Comparison of ENCODE assay signal across 9 cellular contexts in genomic region chr11:96207459-96208449, GRCh38.
DNase-seq lines count a peak whose midpoint lies in the region; ATAC-seq and TF ChIP-seq lines count a peak whose summit lies in the region.
"Had no signal": no experiment of that assay in that cellular context is flagged by ENCODE, and none has a peak within 500 bp of the region (broad histone marks: within the 10 kb centered on the region; RNA-seq: fewer than 3 reads in every experiment).

No MANE protein-coding gene starts in this region.

- no peak overlapping the region for H2BK5ac ChIP-seq in IMR-90 (ENCODE audit: low read depth, low read length, poor library complexity, severe bottlenecking)

- H2AK5ac ChIP-seq in IMR-90 (ENCODE audit: low read depth, low read length): no peak overlapping the region

- no peak overlapping the region; the same call in 1 of the 2 replicates for H3K9ac ChIP-seq in IMR-90 (ENCODE audit: low read depth, low read length)

- H3K4me3 ChIP-seq in CD4-positive, alpha-beta memory T cell (ENCODE audit: low read length in 2 of 2): peak overlapping the region in 1 of 2 donors; percentile 16
- H3K4me3 ChIP-seq in IMR-90 (ENCODE audit: insufficient read depth, low read depth, low read length) (no peak overlapping the region), mucosa of descending colon (no peak overlapping the region)

- peak; percentile 55 for ATAC-seq in IMR-90 (ENCODE audit: low read depth)
- ATAC-seq in mucosa of descending colon: peak; percentile 93
- ATAC-seq in GM19467 (IDR thresholded peaks at IDR 0.05; ENCODE audit: unreplicated experiment): no peak

- H3K4me2 ChIP-seq in IMR-90 (ENCODE audit: low read depth, low read length): peak overlapping the region; percentile 21; the same call in 1 of the 2 replicates

- no peaks in the 10 kb centered on the region for H3K27me3 ChIP-seq in CD4-positive, alpha-beta memory T cell (ENCODE audit: insufficient read depth, low read length)
- no peaks in the 10 kb centered on the region for H3K27me3 ChIP-seq in IMR-90 (ENCODE audit: control insufficient read depth, insufficient read depth, low read length)

- H2AFZ ChIP-seq in IMR-90 (replicated peaks; ENCODE audit: low read length, poor library complexity): no peak overlapping the region

- TF ChIP-seq CTCF in IMR-90 (conservative IDR thresholded peaks at IDR 0.05; ENCODE audit: low read depth, low read length): no peak
- TF ChIP-seq CTCF in mucosa of descending colon (IDR thresholded peaks at IDR 0.05): no peak

- H3K56ac ChIP-seq in IMR-90 (ENCODE audit: extremely low read depth, insufficient read depth, low read length): no peak overlapping the region

- in situ Hi-C loops in IMR-90 (cut with MboI; ENCODE audit: low sequenced_read_pairs): no loop called here

- peaks cover 97% of the 10 kb centered on the region for H3K4me1 ChIP-seq in CD4-positive, alpha-beta memory T cell (ENCODE audit: insufficient read depth, low read length)
- H3K4me1 ChIP-seq in IMR-90 (ENCODE audit: control insufficient read depth, insufficient read depth, low read length): peaks cover 9% of the 10 kb centered on the region
- H3K4me1 ChIP-seq in mucosa of descending colon (ENCODE audit: low read depth): peaks cover 22% of the 10 kb centered on the region

- H3K9me1 ChIP-seq in IMR-90 (ENCODE audit: insufficient read depth, low read length): peaks cover 13% of the 10 kb centered on the region

- intact Hi-C loops in CD4-positive, alpha-beta memory T cell (cut with micrococcal nuclease): loop anchor here (1.0 to 5.0 kb wide), 5 partner anchors 8 to 115 kb away; no protein-coding TSS in a partner anchor
- intact Hi-C loops in IMR-90 (cut with micrococcal nuclease): no loop called here
- intact Hi-C loops in mucosa of descending colon (cut with DNase I, micrococcal nuclease): loop anchor here in 1 of 2 donors (10.0 kb wide), 1 partner anchor 47 kb away; no protein-coding TSS in a partner anchor

- no peaks in the 10 kb centered on the region for H3K36me3 ChIP-seq in CD4-positive, alpha-beta memory T cell (ENCODE audit: insufficient read depth, low read length)
- H3K36me3 ChIP-seq in IMR-90 (ENCODE audit: control insufficient read depth, insufficient read depth, low read length) (peaks cover 1% of the 10 kb centered on the region; the same call in 1 of the 2 replicates), mucosa of descending colon (ENCODE audit: low read depth) (no peaks in the 10 kb centered on the region)

- H2BK15ac ChIP-seq in IMR-90 (ENCODE audit: low read depth, low read length): no peak overlapping the region; the same call in 2 of the 3 replicates

- H3K23ac ChIP-seq in IMR-90 (ENCODE audit: low read depth, low read length): no peak overlapping the region

- peaks cover 29 to 47% of the 10 kb centered on the region in 2 experiments for H3K79me1 ChIP-seq in IMR-90 (ENCODE audit: low read depth in 1 of 2, low read length in 2 of 2)

- H4K91ac ChIP-seq in IMR-90 (ENCODE audit: insufficient read depth, low read depth, low read length): no peak overlapping the region

- peak overlapping the region; percentile 80 to 97 (median 90) for H3K27ac Mint-ChIP-seq in CD4-positive, alpha-beta memory T cell
- peak overlapping the region; percentile 91 for H3K27ac Mint-ChIP-seq in activated naive CD8-positive, alpha-beta T cell treated with anti-CD3 and anti-CD28 coated beads for 36 hours
- H3K27ac Mint-ChIP-seq: dendritic cell treated with granulocyte-macrophage colony-stimulating factor and Interleukin-4, amounts not matched to agents 40 ng/mL and 50 ng/mL, for 4 days had no signal

- peaks cover 62 to 92% (median 79%) of the 10 kb centered on the region in 4 donors for H3K4me1 Mint-ChIP-seq in CD4-positive, alpha-beta memory T cell
- H3K4me1 Mint-ChIP-seq in activated naive CD8-positive, alpha-beta T cell treated with anti-CD3 and anti-CD28 coated beads for 36 hours: peaks cover 85% of the 10 kb centered on the region

- H4K20me1 ChIP-seq in IMR-90 (ENCODE audit: insufficient read depth, low read length): no peaks in the 10 kb centered on the region

- 0 out of 2 replicates have a peak overlapping the region, but pooled peaks have one; percentile 5 for H3K4ac ChIP-seq in IMR-90 (ENCODE audit: low read depth, low read length)

- DNase-seq in CD4-positive, alpha-beta memory T cell: peak in 4 of 5 donors; percentile 52 to 62 (median 56)
- peak; percentile 41 for DNase-seq in IMR-90
- DNase-seq in activated naive CD8-positive, alpha-beta T cell treated with anti-CD3 and anti-CD28 coated beads for 36 hours: no peak
- DNase-seq in mucosa of descending colon: peak in 2 of 3 donors; percentile 45 to 55
- DNase-seq in cortex of kidney (lab: John Stamatoyannopoulos, UW): no peak
- no peak for DNase-seq in mesenteric fat pad (ENCODE audit: low spot score)
- no peak for DNase-seq in NCI-H2227 (lab: John Stamatoyannopoulos, UW; ENCODE audit: unreplicated experiment)

- no peaks in the 10 kb centered on the region for H3K27me3 Mint-ChIP-seq in CD4-positive, alpha-beta memory T cell
- H3K27me3 Mint-ChIP-seq in activated naive CD8-positive, alpha-beta T cell treated with anti-CD3 and anti-CD28 coated beads for 36 hours: no peaks in the 10 kb centered on the region

- no peak overlapping the region for H2AK9ac ChIP-seq in IMR-90 (replicated peaks; ENCODE audit: low read depth, low read length, poor library complexity)

- dilution Hi-C loops in IMR-90 (cut with HindIII; ENCODE audit: low sequenced_read_pairs, unreplicated experiment): no loop called here

- TF ChIP-seq RAD21 in IMR-90 (IDR thresholded peaks at IDR 0.05; ENCODE audit: low read length): no peak

- H2BK120ac ChIP-seq in IMR-90 (ENCODE audit: low read depth, low read length): no peak overlapping the region

- H3K4me3 Mint-ChIP-seq in CD4-positive, alpha-beta memory T cell: peak overlapping the region; percentile 31 to 89 (median 70)
- H3K4me3 Mint-ChIP-seq in activated naive CD8-positive, alpha-beta T cell treated with anti-CD3 and anti-CD28 coated beads for 36 hours: peak overlapping the region; percentile 46
- H3K4me3 Mint-ChIP-seq: dendritic cell treated with granulocyte-macrophage colony-stimulating factor and Interleukin-4, amounts not matched to agents 40 ng/mL and 50 ng/mL, for 4 days had no signal

- CTCF ChIA-PET in CD4-positive, alpha-beta memory T cell (lab: Charles Lee; ENCODE audit: partially characterized antibody): interaction anchor here (0.6 to 4.4 kb wide), 6 partner anchors 12 to 135 kb away, joined by 3 to 37 read pairs (median 4); partner anchors contain the start of gene MAML2
- CTCF ChIA-PET in IMR-90 (lab: Yijun Ruan, JAX): interaction anchor here (0.6 to 1.0 kb wide), 3 partner anchors 10 to 34 kb away, joined by 3 to 4 read pairs (median 3); no protein-coding TSS in a partner anchor

- no peak overlapping the region for H4K5ac ChIP-seq in IMR-90 (ENCODE audit: low read depth, low read length)

- 0% methylated on average over 1 of the region's 5 CpGs; no CpG with 5 or more reads in 1 of the 2 experiments for WGBS in IMR-90 (ENCODE audit: extremely low coverage in 2 of 2, insufficient read length in 1 of 2), 2 experiments

- H4K8ac ChIP-seq in IMR-90 (ENCODE audit: low read depth in 2 of 2, low read length in 2 of 2): peak overlapping the region in 1 of 2 experiments; percentile 3; a peak in 2 of 4 replicates

- H3K36me3 Mint-ChIP-seq in CD4-positive, alpha-beta memory T cell: peaks cover 8 to 14% of the 10 kb centered on the region in 2 donors
- peaks cover 22% of the 10 kb centered on the region for H3K36me3 Mint-ChIP-seq in activated naive CD8-positive, alpha-beta T cell treated with anti-CD3 and anti-CD28 coated beads for 36 hours

- no TSS peak for BruUV-seq in IMR-90 (replicated peaks; lab: Mats Ljungman, UMichigan)

- POLR2A ChIA-PET in CD4-positive, alpha-beta memory T cell (lab: Charles Lee; ENCODE audit: partially characterized antibody): interaction anchor here (0.6 to 5.7 kb wide), 17 partner anchors 8 to 201 kb away, joined by 3 to 56 read pairs (median 4); partner anchors contain the start of gene MAML2
- POLR2A ChIA-PET in IMR-90 (lab: Charles Lee; ENCODE audit: unreplicated experiment): no interaction called here

- TF ChIP-seq POLR2A in IMR-90 (IDR thresholded peaks at IDR 0.05; ENCODE audit: low read depth, low read length): no peak

- H3K9me3 ChIP-seq in CD4-positive, alpha-beta memory T cell (ENCODE audit: control insufficient read depth in 1 of 2, low read length in 2 of 2): no peaks in the 10 kb centered on the region
- H3K9me3 ChIP-seq in IMR-90 (ENCODE audit: control insufficient read depth, insufficient read depth, low read length): no peaks in the 10 kb centered on the region
- no peaks in the 10 kb centered on the region for H3K9me3 ChIP-seq in mucosa of descending colon

- peaks cover 0 to 2% (median 0%) of the 10 kb centered on the region in 8 donors for H3K9me3 Mint-ChIP-seq in CD4-positive, alpha-beta memory T cell
- H3K9me3 Mint-ChIP-seq in activated naive CD8-positive, alpha-beta T cell treated with anti-CD3 and anti-CD28 coated beads for 36 hours: no peaks in the 10 kb centered on the region
- H3K9me3 Mint-ChIP-seq: dendritic cell treated with granulocyte-macrophage colony-stimulating factor and Interleukin-4, amounts not matched to agents 40 ng/mL and 50 ng/mL, for 4 days had no signal

- no peak overlapping the region for H3K14ac ChIP-seq in IMR-90 (replicated peaks; ENCODE audit: low read depth, low read length)

- peak overlapping the region; percentile 45; the same call in 1 of the 2 replicates for H3K18ac ChIP-seq in IMR-90 (ENCODE audit: low read depth, low read length)

- H2BK20ac ChIP-seq in IMR-90 (ENCODE audit: low read depth, low read length): no peak overlapping the region

- H3K27ac ChIP-seq in CD4-positive, alpha-beta memory T cell (ENCODE audit: low read depth, low read length): peak overlapping the region; percentile 39
- no peak overlapping the region for H3K27ac ChIP-seq in IMR-90 (ENCODE audit: insufficient read depth, low read length)

TF ChIP-seq in IMR-90, 13 proteins besides CTCF, POLR2A, EP300 and RAD21:
- TF ChIP-seq MXI1 (IDR thresholded peaks at IDR 0.05; ENCODE audit: borderline replicate concordance, low read depth, low read length): no peak

Comparison
In these comparisons a context has a peak if more than half of its experiments do, and no peak if none do; other contexts are left out.
1. DNase-seq: peak in CD4-positive, alpha-beta memory T cell (4 of 5), IMR-90 (single experiment) and mucosa of descending colon (2 of 3); none in activated naive CD8-positive, alpha-beta T cell treated with anti-CD3 and anti-CD28 coated beads for 36 hours (single experiment), cortex of kidney (single experiment), mesenteric fat pad (single experiment) and NCI-H2227 (single experiment).